In the genomic region with DNA sequence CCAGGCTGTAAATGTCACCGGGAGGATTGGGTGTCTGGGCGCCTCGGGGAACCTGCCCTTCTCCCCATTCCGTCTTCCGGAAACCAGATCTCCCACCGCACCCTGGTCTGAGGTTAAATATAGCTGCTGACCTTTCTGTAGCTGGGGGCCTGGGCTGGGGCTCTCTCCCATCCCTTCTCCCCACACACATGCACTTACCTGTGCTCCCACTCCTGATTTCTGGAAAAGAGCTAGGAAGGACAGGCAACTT, we compare ENCODE assay signal across 8 cellular contexts. TPM values are rescaled to one million over a fixed set of nuclear protein-coding genes. Genes with fewer than 3 reads are reported as not detected.
DNase-seq lines count a peak whose midpoint lies in the region; ATAC-seq and TF ChIP-seq lines count a peak whose summit lies in the region.

No MANE protein-coding gene starts in this region.

- no peak for TF ChIP-seq EP300 in suprapubic skin (IDR thresholded peaks at IDR 0.05)

- H3K4me1 Mint-ChIP-seq in T-helper 1 cell treated with Interleukin-12 subunit alpha and Interleukin-12 subunit beta and Interleukin-4 antibody, amounts not matched to agents 30 μg/mL and 1 μg/mL, for 36 hours (ENCODE audit: low read depth) = peaks cover 49% of the 10 kb centered on the region

- WGBS in adipose tissue, 3 donors = 1 to 21% (median 2%) methylated on average over 6 of the region's 6 CpGs
- 3% methylated on average over 6 of the region's 6 CpGs for WGBS in suprapubic skin

- H3K27ac ChIP-seq in adipose tissue (ENCODE audit: low read depth, low read length) = peak overlapping the region; percentile 95
- peak overlapping the region; percentile 99 for H3K27ac ChIP-seq in layer of hippocampus (ENCODE audit: low read depth, low read length)
- H3K27ac ChIP-seq in suprapubic skin = peak overlapping the region; percentile 98

- H3K4me3 Mint-ChIP-seq in T-helper 1 cell treated with Interleukin-12 subunit alpha and Interleukin-12 subunit beta and Interleukin-4 antibody, amounts not matched to agents 30 μg/mL and 1 μg/mL, for 36 hours = peak overlapping the region; percentile 92

- H3K4me1 ChIP-seq in suprapubic skin = peaks cover 67% of the 10 kb centered on the region

- ATAC-seq in HG02870 (IDR thresholded peaks at IDR 0.05; ENCODE audit: unreplicated experiment) (no peak), GM21390 (IDR thresholded peaks at IDR 0.05; ENCODE audit: unreplicated experiment) (no peak)

- H3K9me3 Mint-ChIP-seq in T-helper 1 cell treated with Interleukin-12 subunit alpha and Interleukin-12 subunit beta and Interleukin-4 antibody, amounts not matched to agents 30 μg/mL and 1 μg/mL, for 36 hours = no peaks in the 10 kb centered on the region

- TF ChIP-seq CTCF in suprapubic skin (IDR thresholded peaks at IDR 0.05) = no peak

- H3K9me3 ChIP-seq in suprapubic skin = no peaks in the 10 kb centered on the region

- H3K4me3 ChIP-seq in suprapubic skin = peak overlapping the region; percentile 96

- DNase-seq in T-helper 1 cell (no peak), suprapubic skin (ENCODE audit: low spot score in 2 of 2) (no peak)
- DNase-seq in stimulated activated CD4-positive, alpha-beta T cell treated with anti-CD3 and anti-CD28 coated beads, Interleukin-4, amount 100 ng/mL, for 24 hours = no peak

- peak overlapping the region; percentile 98 for H3K27ac Mint-ChIP-seq in T-helper 1 cell treated with Interleukin-12 subunit alpha and Interleukin-12 subunit beta and Interleukin-4 antibody, amounts not matched to agents 30 μg/mL and 1 μg/mL, for 36 hours

- peaks cover 51% of the 10 kb centered on the region for H3K36me3 Mint-ChIP-seq in T-helper 1 cell treated with Interleukin-12 subunit alpha and Interleukin-12 subunit beta and Interleukin-4 antibody, amounts not matched to agents 30 μg/mL and 1 μg/mL, for 36 hours (ENCODE audit: low read depth)

- no peak for TF ChIP-seq POLR2A in suprapubic skin (IDR thresholded peaks at IDR 0.05)

- H3K27me3 Mint-ChIP-seq in T-helper 1 cell treated with Interleukin-12 subunit alpha and Interleukin-12 subunit beta and Interleukin-4 antibody, amounts not matched to agents 30 μg/mL and 1 μg/mL, for 36 hours (ENCODE audit: low read depth) = no peaks in the 10 kb centered on the region

- peaks cover 39% of the 10 kb centered on the region for H3K36me3 ChIP-seq in suprapubic skin

- H3K27me3 ChIP-seq in layer of hippocampus (ENCODE audit: control insufficient read depth, insufficient read depth, low read length) (no peaks in the 10 kb centered on the region), suprapubic skin (no peaks in the 10 kb centered on the region)

RNA-seq across cellular contexts. Expression of gene GAPDH, which starts 1.3 kb away (rescaled TPM):
- 1,000 to 10,000 TPM in 2 of 3 donors, 100 to 1,000 TPM in 1; 763 to 1,731 (median 1,287) TPM for polyA plus RNA-seq in adipose tissue
- total RNA-seq in suprapubic skin = 1,000 to 10,000 TPM; 1,442 to 2,828 (median 1,967) TPM

RNA-seq across cellular contexts. Expression of gene IFFO1, which starts 20.2 kb away (rescaled TPM):
- 10 to 100 TPM in 2 of 3 donors, 1 to 10 TPM in 1; 7.3 to 18.7 (median 15.3) TPM for polyA plus RNA-seq in adipose tissue
- total RNA-seq in suprapubic skin = 1 to 10 TPM; 1.9 to 5.8 (median 4.3) TPM

RNA-seq across cellular contexts. Expression of gene NOP2, which starts 32.5 kb away (rescaled TPM):
- polyA plus RNA-seq in adipose tissue = 10 to 100 TPM; 11.8 to 42.9 (median 22.0) TPM
- 10 to 100 TPM; 34.6 to 62.2 (median 42.3) TPM for total RNA-seq in suprapubic skin

RNA-seq across cellular contexts. Expression of gene NCAPD2, which starts 41.7 kb away (rescaled TPM):
- 1 to 10 TPM; 5.5 to 7.4 (median 7.1) TPM for polyA plus RNA-seq in adipose tissue
- 10 to 100 TPM; 22.6 to 43.2 (median 31.0) TPM for total RNA-seq in suprapubic skin

RNA-seq across cellular contexts. Expression of gene MRPL51, which starts 42.6 kb away (rescaled TPM):
- 100 to 1,000 TPM in 1 of 3 donors, 10 to 100 TPM in 2; 74.8 to 100 (median 94.9) TPM for polyA plus RNA-seq in adipose tissue
- 10 to 100 TPM; 28.0 to 42.2 (median 37.9) TPM for total RNA-seq in suprapubic skin
